30 cellular contexts compared by ENCODE assay signal in the genomic region with DNA sequence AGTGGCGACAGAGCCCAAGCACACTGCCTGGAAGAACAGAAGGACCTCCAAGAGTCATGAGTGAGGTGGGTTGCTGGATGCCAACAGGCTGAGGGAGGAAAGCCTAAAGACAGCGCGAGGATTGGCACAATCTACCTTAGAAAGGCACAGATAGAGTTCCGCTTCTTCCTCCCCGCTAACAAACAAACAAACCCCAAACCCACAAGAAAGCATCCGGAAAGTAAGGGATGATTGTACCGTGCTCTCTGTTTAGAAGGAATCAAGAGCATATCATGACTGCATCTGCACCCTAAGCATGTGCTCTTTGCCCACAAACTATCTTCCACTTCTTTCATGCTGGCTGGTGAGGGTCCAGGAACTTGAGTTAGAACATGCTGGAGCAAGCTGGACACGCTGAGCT.
"Had no signal": no experiment of that assay in that cellular context is flagged by ENCODE, and none has a peak within 500 bp of the region (broad histone marks: within the 10 kb centered on the region; RNA-seq: fewer than 3 reads in every experiment).

No MANE protein-coding gene starts in this region.

- H3K27me3 Mint-ChIP-seq: activated CD4-positive, alpha-beta memory T cell treated with anti-CD3 and anti-CD28 coated beads for 36 hours; activated naive CD4-positive, alpha-beta T cell treated with anti-CD3 and anti-CD28 coated beads, Interleukin-2, amount 50 U/mL, for 24 hours; activated naive CD8-positive, alpha-beta T cell treated with anti-CD3 and anti-CD28 coated beads, Interleukin-2, amount 10 ng/mL, durations not matched to agents 7 days and 5 days had no signal

- H3K9me3 ChIP-seq: ascending aorta, SJCRH30 had no signal

- DNase-seq: activated CD4-positive, alpha-beta memory T cell treated with anti-CD3 and anti-CD28 coated beads for 36 hours; activated CD4-positive, alpha-beta T cell treated with anti-CD3 and anti-CD28 coated beads for 48 hours; activated CD8-positive, alpha-beta memory T cell treated with anti-CD3 and anti-CD28 coated beads, Interleukin-2, amount 50 U/mL, for 4 hours; activated gamma-delta T cell; activated naive CD8-positive, alpha-beta T cell treated with anti-CD3 and anti-CD28 coated beads, Interleukin-2, amount 10 ng/mL, durations not matched to agents 7 days and 5 days; activated T-cell treated with anti-CD3 and anti-CD28 coated beads for 4 hours; activated T-cell treated with anti-CD3 and anti-CD28 coated beads, Interleukin-2, amount 50 U/mL, for 4 hours; amygdala; Kasumi-1; KG1; MM.1S; MV-4-11; NCI-H1092; NCI-H1417; NCI-H146; NCI-H187 treated with DMSO at 0.1 percent for 48 hours; NCI-H2081; NCI-H2171 treated with DMSO at 0.1 percent for 48 hours; NCI-H226; NCI-H524 treated with DMSO at 0.1 percent for 48 hours; SHP77; SJCRH30 had no signal

- H3K36me3 ChIP-seq: ascending aorta, cardiac muscle cell, SJCRH30 had no signal

- H3K4me3 Mint-ChIP-seq: activated CD4-positive, alpha-beta memory T cell treated with anti-CD3 and anti-CD28 coated beads for 36 hours; activated naive CD4-positive, alpha-beta T cell treated with anti-CD3 and anti-CD28 coated beads, Interleukin-2, amount 50 U/mL, for 24 hours; activated naive CD8-positive, alpha-beta T cell treated with anti-CD3 and anti-CD28 coated beads, Interleukin-2, amount 10 ng/mL, durations not matched to agents 7 days and 5 days; activated T-cell treated with anti-CD3 and anti-CD28 coated beads, Interleukin-2, amount 50 U/mL, for 4 hours; T-helper 2 cell treated with Interferon-gamma antibody and Interleukin-4, amounts not matched to agents 5 μg/mL and 100 μg/mL, for 36 hours had no signal

- H3K4me1 Mint-ChIP-seq: activated naive CD8-positive, alpha-beta T cell treated with anti-CD3 and anti-CD28 coated beads, Interleukin-2, amount 10 ng/mL, durations not matched to agents 7 days and 5 days had no signal

- H3K27me3 ChIP-seq: ascending aorta, cardiac muscle cell, SJCRH30 had no signal

- H3K4me1 ChIP-seq: ascending aorta, SJCRH30 had no signal

- H3K27ac ChIP-seq: ascending aorta, cardiac muscle cell, coronary artery, SJCRH30, SK-N-MC had no signal

- H3K36me3 Mint-ChIP-seq: activated naive CD8-positive, alpha-beta T cell treated with anti-CD3 and anti-CD28 coated beads, Interleukin-2, amount 10 ng/mL, durations not matched to agents 7 days and 5 days had no signal

- H3K4me3 ChIP-seq: ascending aorta, cardiac muscle cell, coronary artery, SJCRH30, SK-N-MC had no signal

- H3K27ac Mint-ChIP-seq: activated CD4-positive, alpha-beta memory T cell treated with anti-CD3 and anti-CD28 coated beads for 36 hours; activated naive CD4-positive, alpha-beta T cell treated with anti-CD3 and anti-CD28 coated beads, Interleukin-2, amount 50 U/mL, for 24 hours; activated naive CD8-positive, alpha-beta T cell treated with anti-CD3 and anti-CD28 coated beads, Interleukin-2, amount 10 ng/mL, durations not matched to agents 7 days and 5 days; activated T-helper 2 cell treated with anti-CD3 and anti-CD28 coated beads, Interferon-gamma antibody, Interleukin-2, Interleukin-4, amounts not matched to agents 10 μg/mL and 5 μg/mL and 100 μg/mL, durations not matched to agents 14 hours and 24 hours and 36 hours; T-helper 2 cell treated with Interferon-gamma antibody and Interleukin-4, amounts not matched to agents 5 μg/mL and 100 μg/mL, for 36 hours had no signal

- H3K9me3 Mint-ChIP-seq: activated CD4-positive, alpha-beta memory T cell treated with anti-CD3 and anti-CD28 coated beads for 36 hours; activated naive CD4-positive, alpha-beta T cell treated with anti-CD3 and anti-CD28 coated beads, Interleukin-2, amount 50 U/mL, for 24 hours; activated T-cell treated with anti-CD3 and anti-CD28 coated beads, Interleukin-2, amount 50 U/mL, for 4 hours; activated T-helper 2 cell treated with anti-CD3 and anti-CD28 coated beads, Interferon-gamma antibody, Interleukin-2, Interleukin-4, amounts not matched to agents 10 μg/mL and 5 μg/mL and 100 μg/mL, durations not matched to agents 14 hours and 24 hours and 36 hours; T-helper 2 cell treated with Interferon-gamma antibody and Interleukin-4, amounts not matched to agents 5 μg/mL and 100 μg/mL, for 36 hours had no signal

- ATAC-seq: activated T-cell treated with anti-CD3 and anti-CD28 coated beads, Interleukin-2, amount 50 U/mL, for 4 hours; Panc1 had no signal
